Comparison of ENCODE assay signal across 13 cellular contexts in the genomic region with DNA sequence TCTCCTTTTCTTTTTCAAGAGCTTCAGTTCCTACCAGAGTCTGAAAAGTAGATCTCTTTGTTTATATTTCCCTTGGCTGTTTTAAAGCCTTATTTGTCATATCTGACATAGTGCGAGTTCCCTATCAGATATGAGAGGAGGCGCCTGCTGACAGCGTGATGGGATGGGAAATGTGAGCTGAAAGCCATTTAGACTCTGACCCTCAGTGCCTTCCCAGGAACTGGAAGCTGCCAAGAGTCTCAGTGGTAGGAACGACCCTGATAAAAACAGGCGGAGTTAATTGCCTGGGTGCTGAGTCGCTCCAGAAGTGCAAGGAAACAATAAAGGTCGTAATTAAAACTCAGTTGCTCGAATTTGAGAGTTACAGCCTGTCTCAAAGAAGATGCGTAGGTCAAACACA.
"Had no signal": no experiment of that assay in that cellular context is flagged by ENCODE, and none has a peak within 500 bp of the region (broad histone marks: within the 10 kb centered on the region; RNA-seq: fewer than 3 reads in every experiment).

No MANE protein-coding gene starts in this region.

- H3K4me1 ChIP-seq: transverse colon had no signal

- ATAC-seq: naive thymus-derived CD8-positive, alpha-beta T cell; stimulated activated naive CD8-positive, alpha-beta T cell treated with anti-CD3 and anti-CD28 coated beads, Interleukin-15, Interleukin-2, amounts not matched to agents 100 U/mL and 50 U/mL, for 24 hours; T-cell had no signal

- DNase-seq: activated naive CD8-positive, alpha-beta T cell treated with anti-CD3 and anti-CD28 coated beads, Interleukin-2, amount 10 ng/mL, durations not matched to agents 7 days and 5 days; brain microvascular endothelial cell; cortex of kidney; effector CD8-positive, alpha-beta T cell; head of caudate nucleus; naive thymus-derived CD8-positive, alpha-beta T cell; nucleus accumbens; right cardiac atrium; stimulated activated naive CD8-positive, alpha-beta T cell treated with anti-CD3 and anti-CD28 coated beads, Interleukin-15, Interleukin-2, amounts not matched to agents 100 U/mL and 50 U/mL, for 24 hours; T-cell; T-helper 9 cell; transverse colon had no signal

- H3K36me3 ChIP-seq: brain microvascular endothelial cell, transverse colon had no signal

- H3K4me3 ChIP-seq: lung, transverse colon had no signal

- H3K9me3 ChIP-seq: transverse colon had no signal
